8 cellular contexts compared by ENCODE assay signal in the genomic region with DNA sequence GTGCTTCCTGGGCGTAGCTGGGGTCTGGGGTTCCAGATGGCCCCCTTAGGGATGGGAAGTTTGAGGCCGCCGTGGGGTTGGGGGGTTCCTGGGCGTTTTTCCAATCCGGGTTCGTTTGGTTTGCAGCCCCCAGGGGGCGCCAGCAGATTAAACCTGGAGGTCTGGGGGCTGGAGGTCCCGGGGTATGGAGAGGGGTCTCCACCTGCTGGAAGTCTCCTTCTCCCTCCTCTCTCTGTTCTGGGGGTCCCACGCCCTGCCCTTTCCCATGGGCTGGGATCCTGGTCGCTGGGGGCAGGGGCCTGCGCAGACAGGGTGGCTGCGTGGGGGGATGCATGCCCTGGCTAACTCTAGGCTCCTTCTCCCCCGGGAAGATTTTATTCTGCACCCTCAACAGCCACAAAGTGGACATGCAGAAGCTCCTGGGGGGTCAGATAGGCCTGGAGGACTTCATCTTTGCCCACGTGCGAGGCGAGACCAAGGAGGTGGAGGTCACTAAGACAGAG. TPM values are rescaled to one million over a fixed set of nuclear protein-coding genes. Genes with fewer than 3 reads are reported as not detected.
DNase-seq lines count a peak whose midpoint lies in the region; ATAC-seq and TF ChIP-seq lines count a peak whose summit lies in the region.

No MANE protein-coding gene starts in this region.

- TF ChIP-seq POLR2A in stomach (IDR thresholded peaks at IDR 0.05) (no peak), ovary (IDR thresholded peaks at IDR 0.05) (no peak)

- WGBS in heart right ventricle, 2 donors = 21 to 23% methylated on average over 15 to 16 of the region's 16 CpGs
- 25 to 58% (median 27%) methylated on average over 10 to 16 of the region's 16 CpGs for WGBS in stomach, 5 donors
- 11 to 26% (median 18%) methylated on average over 7 to 16 of the region's 16 CpGs for WGBS in ovary, 3 donors

- H3K36me3 Mint-ChIP-seq in activated CD8-positive, alpha-beta T cell treated with anti-CD3 and anti-CD28 coated beads, Interleukin-2, amount 10 ng/mL, durations not matched to agents 7 days and 5 days (ENCODE audit: low read depth) = no peaks in the 10 kb centered on the region

- H3K27ac ChIP-seq in heart right ventricle (peak overlapping the region in 6 of 10 donors; percentile 15 to 75 (median 45)), right atrium auricular region (no peak overlapping the region), stomach (peak overlapping the region in 1 of 5 donors; percentile 42), ovary (no peak overlapping the region)

- peaks cover 4% of the 10 kb centered on the region for H3K27me3 Mint-ChIP-seq in activated CD8-positive, alpha-beta T cell treated with anti-CD3 and anti-CD28 coated beads, Interleukin-2, amount 10 ng/mL, durations not matched to agents 7 days and 5 days (ENCODE audit: low read depth)

- POLR2A ChIA-PET in activated CD8-positive, alpha-beta T cell treated with anti-CD3 and anti-CD28 coated beads, Interleukin-2, amount 10 ng/mL, durations not matched to agents 7 days and 5 days (lab: Charles Lee) = interaction anchor here (0.9 kb wide), 1 partner anchor 27 kb away, joined by 3 read pairs; no protein-coding TSS in a partner anchor

- peak in 7 of 8 donors; percentile 10 to 74 (median 34) for ATAC-seq in heart right ventricle
- no peak for ATAC-seq in Right ventricle myocardium inferior
- ATAC-seq in activated CD8-positive, alpha-beta T cell treated with anti-CD3 and anti-CD28 coated beads, Interleukin-2, amount 10 ng/mL, durations not matched to agents 7 days and 5 days = peak; percentile 42
- ATAC-seq in HG03097 (IDR thresholded peaks at IDR 0.05; ENCODE audit: low FRiP score, unreplicated experiment) = no peak

- H3K27me3 ChIP-seq in heart right ventricle (peaks cover 11 to 33% (median 21%) of the 10 kb centered on the region in 7 donors), right atrium auricular region (peaks cover 3 to 6% of the 10 kb centered on the region in 2 donors), stomach (peaks cover 2 to 31% (median 18%) of the 10 kb centered on the region in 3 donors), ovary (no peaks in the 10 kb centered on the region)

- CTCF ChIA-PET in activated CD8-positive, alpha-beta T cell treated with anti-CD3 and anti-CD28 coated beads, Interleukin-2, amount 10 ng/mL, durations not matched to agents 7 days and 5 days (lab: Charles Lee) = interaction anchor here (0.9 to 1.3 kb wide), 7 partner anchors 12 to 143 kb away, joined by 3 to 5 read pairs (median 3); no protein-coding TSS in a partner anchor

- no peak for DNase-seq in heart right ventricle
- DNase-seq in Right ventricle myocardium inferior (ENCODE audit: missing footprints) = no peak
- peak; percentile 48 for DNase-seq in activated CD8-positive, alpha-beta T cell treated with anti-CD3 and anti-CD28 coated beads, Interleukin-2, amount 10 ng/mL, durations not matched to agents 7 days and 5 days
- DNase-seq in right atrium auricular region (ENCODE audit: low spot score) = no peak
- DNase-seq in stomach = no peak
- DNase-seq in ovary = no peak
- DNase-seq in DMS114 treated with DMSO at 0.1 percent for 48 hours (lab: John Stamatoyannopoulos, UW; ENCODE audit: unreplicated experiment) = no peak

- TF ChIP-seq EP300 in stomach (IDR thresholded peaks at IDR 0.05) (no peak), ovary (IDR thresholded peaks at IDR 0.05) (no peak)

- H3K27ac Mint-ChIP-seq in activated CD8-positive, alpha-beta T cell treated with anti-CD3 and anti-CD28 coated beads, Interleukin-2, amount 10 ng/mL, durations not matched to agents 7 days and 5 days = no peak overlapping the region

- H3K4me3 ChIP-seq in heart right ventricle (peak overlapping the region; percentile 12 to 62 (median 54)), right atrium auricular region (peak overlapping the region; percentile 23 to 43), stomach (peak overlapping the region; percentile 27 to 47 (median 37)), ovary (no peak overlapping the region)

- H3K4me1 Mint-ChIP-seq in activated CD8-positive, alpha-beta T cell treated with anti-CD3 and anti-CD28 coated beads, Interleukin-2, amount 10 ng/mL, durations not matched to agents 7 days and 5 days (ENCODE audit: low read depth) = no peaks in the 10 kb centered on the region

- H3K9me3 Mint-ChIP-seq in activated CD8-positive, alpha-beta T cell treated with anti-CD3 and anti-CD28 coated beads, Interleukin-2, amount 10 ng/mL, durations not matched to agents 7 days and 5 days (ENCODE audit: insufficient read depth) = no peaks in the 10 kb centered on the region

- H3K4me1 ChIP-seq in heart right ventricle = peaks cover 0 to 20% (median 11%) of the 10 kb centered on the region in 9 donors
- H3K4me1 ChIP-seq in right atrium auricular region = peaks cover 0 to 19% of the 10 kb centered on the region in 2 donors
- peaks cover 14 to 23% (median 21%) of the 10 kb centered on the region in 4 donors for H3K4me1 ChIP-seq in stomach
- no peaks in the 10 kb centered on the region for H3K4me1 ChIP-seq in ovary (ENCODE audit: insufficient read depth)

- H3K36me3 ChIP-seq in heart right ventricle (peaks cover 0 to 5% (median 0%) of the 10 kb centered on the region in 9 donors), right atrium auricular region (no peaks in the 10 kb centered on the region), stomach (no peaks in the 10 kb centered on the region), ovary (no peaks in the 10 kb centered on the region)

- H3K9me3 ChIP-seq in heart right ventricle = no peaks in the 10 kb centered on the region
- H3K9me3 ChIP-seq in right atrium auricular region = no peaks in the 10 kb centered on the region
- H3K9me3 ChIP-seq in stomach = no peaks in the 10 kb centered on the region
- H3K9me3 ChIP-seq in ovary = no peaks in the 10 kb centered on the region

- TF ChIP-seq CTCF in heart right ventricle (IDR thresholded peaks at IDR 0.05) = peak; percentile 26 to 73 (median 59)
- peak; percentile 28 to 72 for TF ChIP-seq CTCF in right atrium auricular region (IDR thresholded peaks at IDR 0.05)
- peak in 2 of 7 experiments; percentile 39 to 40 for TF ChIP-seq CTCF in stomach (IDR thresholded peaks at IDR 0.05)
- TF ChIP-seq CTCF in ovary (IDR thresholded peaks at IDR 0.05) = peak in 1 of 3 donors; percentile 24

- intact Hi-C loops in heart right ventricle (cut with DNase I) (loop anchor here in 6 of 10 donors (1.0 to 2.0 kb wide), 2 partner anchors 32 to 33 kb away; no protein-coding TSS in a partner anchor), Right ventricle myocardium inferior (cut with DNase I) (loop anchor here (2.0 kb wide), 1 partner anchor 33 kb away; no protein-coding TSS in a partner anchor), stomach (cut with DNase I; ENCODE audit: low total_unique reads) (no loop called here), ovary (cut with DNase I) (no loop called here)

- no peak overlapping the region for H3K4me3 Mint-ChIP-seq in activated CD8-positive, alpha-beta T cell treated with anti-CD3 and anti-CD28 coated beads, Interleukin-2, amount 10 ng/mL, durations not matched to agents 7 days and 5 days

RNA-seq across cellular contexts. Expression of a gene that starts 0.9 kb away (rescaled TPM):
- total RNA-seq in heart right ventricle (1 to 10 TPM; 1.3 to 2.8 (median 2.1) TPM), Right ventricle myocardium inferior (2.7 TPM), right atrium auricular region (1 to 10 TPM in 1 of 2 donors, under 1 TPM in 1; 0.96 to 1.5 TPM), stomach (1 to 10 TPM in 1 of 5 donors, not detected in 4; 2.9 TPM), ovary (under 1 TPM; 0.11 to 0.66 (median 0.35) TPM)
- polyA plus RNA-seq in heart right ventricle (1 to 10 TPM in 1 of 2 donors, under 1 TPM in 1; 0.90 to 2.4 TPM), stomach (1 to 10 TPM in 2 of 3 donors, under 1 TPM in 1; 0.75 to 2.0 (median 1.1) TPM), ovary (1 to 10 TPM in 1 of 2 donors, under 1 TPM in 1; 0.52 to 3.3 TPM)
- total RNA-seq in activated CD8-positive, alpha-beta T cell treated with anti-CD3 and anti-CD28 coated beads, Interleukin-2, amount 10 ng/mL, durations not matched to agents 7 days and 5 days = under 1 TPM; 0.26 to 0.31 TPM

RNA-seq across cellular contexts. Expression of a gene that starts 13.4 kb away (rescaled TPM):
- total RNA-seq in heart right ventricle (10 to 100 TPM; 19.5 to 49.3 (median 30.3) TPM), Right ventricle myocardium inferior (37.0 TPM), right atrium auricular region (10 to 100 TPM; 51.8 to 52.5 TPM), stomach (100 to 1,000 TPM in 3 of 5 donors, 10 to 100 TPM in 2; 39.8 to 638 (median 160) TPM), ovary (100 to 1,000 TPM in 1 of 7 donors, 10 to 100 TPM in 6; 44.5 to 109 (median 60.3) TPM)
- polyA plus RNA-seq in heart right ventricle (10 to 100 TPM; 65.2 to 73.3 TPM), stomach (100 to 1,000 TPM in 1 of 3 donors, 10 to 100 TPM in 2; 79.5 to 103 (median 80.6) TPM), ovary (10 to 100 TPM; 33.2 to 71.0 TPM)
- total RNA-seq in activated CD8-positive, alpha-beta T cell treated with anti-CD3 and anti-CD28 coated beads, Interleukin-2, amount 10 ng/mL, durations not matched to agents 7 days and 5 days = 10 to 100 TPM; 45.0 to 51.2 TPM

RNA-seq across cellular contexts. Expression of a gene that starts 20.5 kb away (rescaled TPM):
- total RNA-seq in heart right ventricle (1 to 10 TPM; 1.6 to 4.0 (median 3.0) TPM), Right ventricle myocardium inferior (4.1 TPM), right atrium auricular region (1 to 10 TPM in 1 of 2 donors, under 1 TPM in 1; 0.67 to 1.1 TPM), stomach (1 to 10 TPM in 1 of 5 donors, under 1 TPM in 1, not detected in 3; 0.37 to 1.0 TPM), ovary (1 to 10 TPM; 1.1 to 3.7 (median 1.8) TPM)
- polyA plus RNA-seq in heart right ventricle (1 to 10 TPM; 2.9 to 3.4 TPM), stomach (1 to 10 TPM in 2 of 3 donors, under 1 TPM in 1; 0.50 to 2.6 (median 1.2) TPM), ovary (1 to 10 TPM; 1.3 to 1.5 TPM)
- 1 to 10 TPM; 2.6 to 2.8 TPM for total RNA-seq in activated CD8-positive, alpha-beta T cell treated with anti-CD3 and anti-CD28 coated beads, Interleukin-2, amount 10 ng/mL, durations not matched to agents 7 days and 5 days

RNA-seq across cellular contexts. Expression of a gene that starts 28.8 kb away (rescaled TPM):
- 10 to 100 TPM; 11.6 to 41.3 (median 21.0) TPM for total RNA-seq in heart right ventricle
- polyA plus RNA-seq in heart right ventricle = 10 to 100 TPM; 24.3 to 43.2 TPM
- 23.7 TPM for total RNA-seq in Right ventricle myocardium inferior
- 10 to 100 TPM; 61.0 to 63.5 TPM for total RNA-seq in activated CD8-positive, alpha-beta T cell treated with anti-CD3 and anti-CD28 coated beads, Interleukin-2, amount 10 ng/mL, durations not matched to agents 7 days and 5 days
- 10 to 100 TPM; 15.8 to 35.4 TPM for total RNA-seq in right atrium auricular region
- 10 to 100 TPM in 4 of 5 donors, under 1 TPM in 1; 0.58 to 96.4 (median 62.5) TPM for total RNA-seq in stomach
- polyA plus RNA-seq in stomach = 10 to 100 TPM in 2 of 3 donors, 1 to 10 TPM in 1; 8.2 to 35.6 (median 34.1) TPM
- 100 to 1,000 TPM in 1 of 7 donors, 10 to 100 TPM in 6; 19.2 to 104 (median 36.9) TPM for total RNA-seq in ovary
- polyA plus RNA-seq in ovary = 10 to 100 TPM; 17.4 to 21.1 TPM

RNA-seq across cellular contexts. Expression of a gene that starts 40.4 kb away (rescaled TPM):
- total RNA-seq in heart right ventricle (10 to 100 TPM in 9 of 10 donors, 1 to 10 TPM in 1; 9.7 to 15.8 (median 12.1) TPM), Right ventricle myocardium inferior (12.6 TPM), right atrium auricular region (10 to 100 TPM; 11.2 to 22.8 TPM), stomach (100 to 1,000 TPM in 1 of 5 donors, 10 to 100 TPM in 3, 1 to 10 TPM in 1; 9.8 to 180 (median 19.4) TPM), ovary (10 to 100 TPM; 19.2 to 39.1 (median 34.3) TPM)
- polyA plus RNA-seq in heart right ventricle (10 to 100 TPM; 15.8 to 17.6 TPM), stomach (10 to 100 TPM; 10.2 to 13.9 (median 12.4) TPM), ovary (10 to 100 TPM in 1 of 2 donors, 1 to 10 TPM in 1; 2.7 to 28.8 TPM)
- 10 to 100 TPM; 31.2 to 37.0 TPM for total RNA-seq in activated CD8-positive, alpha-beta T cell treated with anti-CD3 and anti-CD28 coated beads, Interleukin-2, amount 10 ng/mL, durations not matched to agents 7 days and 5 days

Comparison
In these comparisons a context has a peak if more than half of its experiments do, and no peak if none do; other contexts are left out.
1. ATAC-seq: peak in heart right ventricle (7 of 8) and activated CD8-positive, alpha-beta T cell treated with anti-CD3 and anti-CD28 coated beads, Interleukin-2, amount 10 ng/mL, durations not matched to agents 7 days and 5 days (single experiment); none in Right ventricle myocardium inferior (single experiment) and HG03097 (single experiment).
2. H3K27ac ChIP-seq: peak in heart right ventricle (6 of 10); none in right atrium auricular region (0 of 2) and ovary (0 of 2).
3. intact Hi-C loops: an anchor here in heart right ventricle (1.0 to 2.0 kb wide) and Right ventricle myocardium inferior (2.0 kb wide); none called in stomach and ovary.